In genomic region chr12:98736352-98737326, GRCh38 we compare ENCODE assay signal across 10 cellular contexts.
DNase-seq lines count a peak whose midpoint lies in the region; ATAC-seq and TF ChIP-seq lines count a peak whose summit lies in the region.
"Had no signal": no experiment of that assay in that cellular context is flagged by ENCODE, and none has a peak within 500 bp of the region (broad histone marks: within the 10 kb centered on the region; RNA-seq: fewer than 3 reads in every experiment).

No MANE protein-coding gene starts in this region.

- ATAC-seq in SK-N-SH treated with all-trans-retinoic acid at 6 μM for 48 hours (peak; percentile 52), HG03097 (IDR thresholded peaks at IDR 0.05; ENCODE audit: low FRiP score, unreplicated experiment) (no peak)
- ATAC-seq: stimulated activated naive B cell treated with anti-CD40 and anti-IgM and Interleukin-4, amounts not matched to agents 10 μg/mL and 1 μg/mL and 100 μg/mL, for 72 hours had no signal

- no peak overlapping the region for H3K4me3 ChIP-seq in AG04450 (ENCODE audit: low read depth, low read length)
- no peak overlapping the region for H3K4me3 ChIP-seq in uterus
- H3K4me3 ChIP-seq: SJCRH30 had no signal

- H3K27ac ChIP-seq in AG04450 (ENCODE audit: low read depth, low read length): no peak overlapping the region
- H3K27ac ChIP-seq in layer of hippocampus (ENCODE audit: low read depth, low read length): peak overlapping the region; percentile 10
- no peak overlapping the region for H3K27ac ChIP-seq in uterus
- H3K27ac ChIP-seq: SJCRH30 had no signal

- POLR2A ChIA-PET in AG04450 (lab: Yijun Ruan, JAX): no interaction called here

- H3K4me1 ChIP-seq in uterus: no peaks in the 10 kb centered on the region

- H3K9me3 ChIP-seq in AG04450 (ENCODE audit: control insufficient read depth, insufficient read depth, low read length) (no peaks in the 10 kb centered on the region), uterus (no peaks in the 10 kb centered on the region)
- H3K9me3 ChIP-seq: SJCRH30 had no signal

- no peak for TF ChIP-seq POLR2A in uterus (IDR thresholded peaks at IDR 0.05)

- H3K27me3 ChIP-seq in AG04450 (ENCODE audit: control insufficient read depth, insufficient read depth, low read length) (no peaks in the 10 kb centered on the region), layer of hippocampus (ENCODE audit: control insufficient read depth, insufficient read depth, low read length) (no peaks in the 10 kb centered on the region), uterus (no peaks in the 10 kb centered on the region)
- H3K27me3 ChIP-seq: SJCRH30 had no signal

- H3K36me3 ChIP-seq in uterus: no peaks in the 10 kb centered on the region

- TF ChIP-seq CTCF in AG04450 (IDR thresholded peaks at IDR 0.05; ENCODE audit: low read depth, low read length) (0 out of 2 replicates have a peak, but pooled peaks have one; percentile 1), uterus (IDR thresholded peaks at IDR 0.05) (no peak)

- DNase-seq in AG04450 (ENCODE audit: low read depth, low spot score) (no peak), NCI-H1105 (lab: John Stamatoyannopoulos, UW) (peak; percentile 81), RPMI8226 (no peak), uterus (no peak)
- DNase-seq in stimulated activated CD4-positive, alpha-beta T cell treated with anti-CD3 and anti-CD28 coated beads, Interleukin-4, amount 100 ng/mL, for 24 hours: no peak
- DNase-seq: stimulated activated naive B cell treated with anti-CD40 and anti-IgM and Interleukin-4, amounts not matched to agents 10 μg/mL and 1 μg/mL and 100 μg/mL, for 72 hours had no signal

- CTCF ChIA-PET in AG04450 (lab: Charles Lee): interaction anchor here (0.6 to 3.9 kb wide), 4 partner anchors 10 to 1008 kb away, joined by 4 to 18 read pairs (median 6); no protein-coding TSS in a partner anchor

- intact Hi-C loops in uterus (cut with DNase I; ENCODE audit: low total_unique reads): no loop called here

TF ChIP-seq in SK-N-SH treated with all-trans-retinoic acid at 6 μM for 48 hours, 23 proteins besides CTCF, POLR2A, EP300 and RAD21:
- TF ChIP-seq, protein P1, sequence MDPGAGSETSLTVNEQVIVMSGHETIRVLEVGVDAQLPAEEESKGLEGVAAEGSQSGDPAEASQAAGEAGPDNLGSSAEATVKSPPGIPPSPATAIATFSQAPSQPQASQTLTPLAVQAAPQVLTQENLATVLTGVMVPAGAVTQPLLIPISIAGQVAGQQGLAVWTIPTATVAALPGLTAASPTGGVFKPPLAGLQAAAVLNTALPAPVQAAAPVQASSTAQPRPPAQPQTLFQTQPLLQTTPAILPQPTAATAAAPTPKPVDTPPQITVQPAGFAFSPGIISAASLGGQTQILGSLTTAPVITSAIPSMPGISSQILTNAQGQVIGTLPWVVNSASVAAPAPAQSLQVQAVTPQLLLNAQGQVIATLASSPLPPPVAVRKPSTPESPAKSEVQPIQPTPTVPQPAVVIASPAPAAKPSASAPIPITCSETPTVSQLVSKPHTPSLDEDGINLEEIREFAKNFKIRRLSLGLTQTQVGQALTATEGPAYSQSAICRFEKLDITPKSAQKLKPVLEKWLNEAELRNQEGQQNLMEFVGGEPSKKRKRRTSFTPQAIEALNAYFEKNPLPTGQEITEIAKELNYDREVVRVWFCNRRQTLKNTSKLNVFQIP (CRISPR knock-in tag; IDR thresholded peaks at IDR 0.05; ENCODE audit: borderline replicate concordance, low read depth): no peak
- peak; percentile 64; the same call in 1 of the 2 replicates for TF ChIP-seq TSHZ2 (CRISPR knock-in tag; IDR thresholded peaks at IDR 0.05)
- peak; percentile 64; the same call in 1 of the 2 replicates for TF ChIP-seq TCF4 (CRISPR knock-in tag; IDR thresholded peaks at IDR 0.05; ENCODE audit: borderline replicate concordance)
TF ChIP-seq in SK-N-SH treated with all-trans-retinoic acid at 6 μM for 48 hours: peak in this region for 2.
